20 cellular contexts compared by ENCODE assay signal in the genomic region with DNA sequence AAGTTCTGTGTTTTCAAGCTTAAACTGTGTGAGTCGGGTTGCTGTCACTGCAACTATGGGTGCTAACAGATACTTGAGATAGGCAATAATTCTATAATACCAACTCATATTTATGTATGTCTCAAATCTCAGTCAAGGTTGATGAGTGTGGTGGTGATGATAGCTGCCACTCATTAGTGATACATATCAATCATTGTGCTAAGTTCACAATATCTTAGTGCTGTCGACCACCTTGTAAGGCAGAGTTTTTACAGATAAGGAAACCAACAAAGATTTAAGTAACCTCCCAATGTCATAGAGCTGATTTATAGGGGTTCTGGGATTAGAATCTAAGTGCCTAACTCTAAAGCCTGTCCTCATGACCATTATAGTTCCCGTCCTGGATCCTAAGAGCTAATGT.
"Had no signal": no experiment of that assay in that cellular context is flagged by ENCODE, and none has a peak within 500 bp of the region (broad histone marks: within the 10 kb centered on the region; RNA-seq: fewer than 3 reads in every experiment).

No MANE protein-coding gene starts in this region.

- DNase-seq: effector CD4-positive, alpha-beta T cell; foreskin melanocyte; head of caudate nucleus; hippocampal formation; kidney glomerular epithelial cell; natural killer cell; nucleus accumbens; ovary; sigmoid colon; stimulated activated CD4-positive, alpha-beta T cell treated with anti-CD3 and anti-CD28 coated beads, Interleukin-2, amount 100 ng/mL, for 24 hours; stimulated activated CD4-positive, alpha-beta T cell treated with anti-CD3 and anti-CD28 coated beads, Interleukin-4, amount 100 ng/mL, for 4 hours; stimulated activated naive CD4-positive, alpha-beta T cell; stomach; substantia nigra; trophoblast cell had no signal

- H3K27me3 ChIP-seq: neural progenitor cell, ovary, right atrium auricular region, sigmoid colon, stomach had no signal

- H3K27ac ChIP-seq: coronary artery, ovary, right atrium auricular region, skin epidermis, stomach, thoracic aorta had no signal

- H3K36me3 ChIP-seq: neural progenitor cell, ovary, right atrium auricular region, sigmoid colon, stomach, thoracic aorta had no signal

- H3K27ac Mint-ChIP-seq: natural killer cell had no signal

- ATAC-seq: natural killer cell had no signal

- H3K36me3 Mint-ChIP-seq: natural killer cell had no signal

- H3K4me3 Mint-ChIP-seq: natural killer cell, neural progenitor cell had no signal

- H3K9me3 ChIP-seq: ovary, right atrium auricular region, sigmoid colon, thoracic aorta had no signal

- H3K4me3 ChIP-seq: coronary artery, neural progenitor cell, ovary, right atrium auricular region, sigmoid colon, skin epidermis, stomach, thoracic aorta had no signal
